9 cellular contexts compared by ENCODE assay signal in genomic region chr6:47097092-47097945, GRCh38. TPM values are rescaled to one million over a fixed set of nuclear protein-coding genes. Genes with fewer than 3 reads are reported as not detected.
DNase-seq lines count a peak whose midpoint lies in the region; ATAC-seq and TF ChIP-seq lines count a peak whose summit lies in the region.
"Had no signal": no experiment of that assay in that cellular context is flagged by ENCODE, and none has a peak within 500 bp of the region (broad histone marks: within the 10 kb centered on the region; RNA-seq: fewer than 3 reads in every experiment).

No MANE protein-coding gene starts in this region.

- no peak overlapping the region for H3K27ac Mint-ChIP-seq in CD14-positive monocyte

- H3K4me3 Mint-ChIP-seq in CD14-positive monocyte: no peak overlapping the region

- DNase-seq in CD14-positive monocyte (ENCODE audit: low spot score) (peak; percentile 57), NCI-H128 (lab: John Stamatoyannopoulos, UW; ENCODE audit: unreplicated experiment) (peak; percentile 45), SKM-1 treated with dmso at 0.1 percent for 144 hours (lab: John Stamatoyannopoulos, UW; ENCODE audit: unreplicated experiment) (peak; percentile 77), dorsolateral prefrontal cortex (peak in 9 of 10 donors; percentile 22 to 80 (median 60)), medulla oblongata (ENCODE audit: extremely low spot score) (peak; percentile 94), thyroid gland (peak; percentile 63 to 69)

- no peak for TF ChIP-seq POLR2A in thyroid gland (IDR thresholded peaks at IDR 0.05)

- H3K36me3 Mint-ChIP-seq in CD14-positive monocyte: no peaks in the 10 kb centered on the region

- 51% methylated on average over 8 of the region's 8 CpGs for WGBS in thyroid gland, 2 donors

- no peaks in the 10 kb centered on the region for H3K9me3 ChIP-seq in thyroid gland

- no peak overlapping the region for H3K4me3 ChIP-seq in dorsolateral prefrontal cortex
- no peak overlapping the region for H3K4me3 ChIP-seq in thyroid gland (replicated peaks in 1 of 3)

- intact Hi-C loops in CD14-positive monocyte (cut with micrococcal nuclease) (loop anchor here (1.0 to 2.0 kb wide), 2 partner anchors 211 to 213 kb away; partner anchors contain the start of gene TNFRSF21 (in 1 of the 2)), dorsolateral prefrontal cortex (cut with DNase I) (loop anchor here (2.0 to 5.0 kb wide), 2 partner anchors 150 to 211 kb away; partner anchors contain the start of gene TNFRSF21 (in 1 of the 2)), thyroid gland (cut with DNase I) (no loop called here)

- H3K4me1 ChIP-seq in thyroid gland: peaks cover 0 to 8% of the 10 kb centered on the region in 2 donors

- TF ChIP-seq CTCF in CD14-positive monocyte (IDR thresholded peaks at IDR 0.05) (peak; percentile 74), dorsolateral prefrontal cortex (IDR thresholded peaks at IDR 0.05 in 54 of 56, conservative IDR thresholded peaks at IDR 0.05 in 2 of 56; ENCODE audit: low read depth in 1 of 56, partially characterized antibody in 56 of 56) (peak; percentile 36 to 85 (median 72)), thyroid gland (IDR thresholded peaks at IDR 0.05) (peak; percentile 32 to 77 (median 65))

- H3K27me3 Mint-ChIP-seq in CD14-positive monocyte (ENCODE audit: low read depth in 3 of 3): peaks cover 12 to 17% (median 14%) of the 10 kb centered on the region in 3 donors

- no peaks in the 10 kb centered on the region for H3K9me3 Mint-ChIP-seq in CD14-positive monocyte

- H3K27ac ChIP-seq in dorsolateral prefrontal cortex: peak overlapping the region in 8 of 59 donors; percentile 3 to 52 (median 24)
- H3K27ac ChIP-seq in thyroid gland: no peak overlapping the region

- H3K27me3 ChIP-seq in dorsolateral prefrontal cortex: no peaks in the 10 kb centered on the region
- H3K27me3 ChIP-seq in thyroid gland: no peaks in the 10 kb centered on the region

- ATAC-seq in GM18861 (IDR thresholded peaks at IDR 0.05; ENCODE audit: unreplicated experiment) (peak; percentile 92), HG02970 (IDR thresholded peaks at IDR 0.05; ENCODE audit: low FRiP score, unreplicated experiment) (peak; percentile 87)

- H3K36me3 ChIP-seq in thyroid gland: no peaks in the 10 kb centered on the region

- no peaks in the 10 kb centered on the region for H3K4me1 Mint-ChIP-seq in CD14-positive monocyte

RNA-seq across cellular contexts. Expression of gene ADGRF1, which starts 55.2 kb away (rescaled TPM):
- not detected for polyA plus RNA-seq in CD14-positive monocyte
- total RNA-seq in dorsolateral prefrontal cortex: not detected
- total RNA-seq in thyroid gland: 10 to 100 TPM; 15.1 to 36.2 (median 19.3) TPM
- total RNA-seq: T-helper 2 cell treated with Interferon-gamma antibody and Interleukin-4, amounts not matched to agents 100 ng/mL and 5 ng/mL, for 36 hours had no signal

Comparison
In these comparisons a context has a peak if more than half of its experiments do, and no peak if none do; other contexts are left out.
1. RNA of gene ADGRF1, which starts 55.2 kb away (total RNA-seq): 15.1 to 36.2 TPM in thyroid gland; not detected in dorsolateral prefrontal cortex; every median in the first group is over 10 times any median in the second.
2. Peak in every context shown above with its lines, with median percentiles within 50 percentile points of each other: DNase-seq and CTCF ChIP-seq.